In genomic region chr1:63651110-63651776, GRCh38 we compare ENCODE assay signal across 10 cellular contexts.
DNase-seq lines count a peak whose midpoint lies in the region; ATAC-seq lines count a peak whose summit lies in the region.
"Had no signal": no experiment of that assay in that cellular context is flagged by ENCODE, and none has a peak within 500 bp of the region (broad histone marks: within the 10 kb centered on the region; RNA-seq: fewer than 3 reads in every experiment).

No MANE protein-coding gene starts in this region.

- H3K4me3 ChIP-seq in effector memory CD4-positive, alpha-beta T cell (ENCODE audit: insufficient read depth, low read depth, low read length, poor library complexity, severe bottlenecking), result no peak overlapping the region

- peak; percentile 61 to 68 for ATAC-seq in activated CD4-positive, CD25-positive, alpha-beta regulatory T cell treated with anti-CD3 and anti-CD28 coated beads, Interleukin-2, amount 50 U/mL, for 24 hours
- ATAC-seq in HG03045 (IDR thresholded peaks at IDR 0.05; ENCODE audit: unreplicated experiment), result no peak

- no peaks in the 10 kb centered on the region for H3K9me3 ChIP-seq in effector memory CD4-positive, alpha-beta T cell (ENCODE audit: control insufficient read depth, low read length)

- peak overlapping the region; percentile 38 for H3K27ac ChIP-seq in effector memory CD4-positive, alpha-beta T cell (ENCODE audit: insufficient read depth, low read length, poor library complexity, severe bottlenecking)
- H3K27ac ChIP-seq: 22Rv1, KMS-11 had no signal

- H3K27me3 ChIP-seq in effector memory CD4-positive, alpha-beta T cell (replicated peaks; ENCODE audit: control insufficient read depth, insufficient read depth, low read length, poor library complexity, severe bottlenecking), result no peaks in the 10 kb centered on the region

- H3K4me1 ChIP-seq in effector memory CD4-positive, alpha-beta T cell (ENCODE audit: control insufficient read depth, insufficient read depth, low read length, poor library complexity, severe bottlenecking), result peaks cover 24% of the 10 kb centered on the region

- no peak for DNase-seq in activated CD4-positive, CD25-positive, alpha-beta regulatory T cell treated with anti-CD3 and anti-CD28 coated beads, Interleukin-2, amount 50 U/mL, for 72 hours
- DNase-seq in activated T-cell treated with anti-CD3 and anti-CD28 coated beads for 48 hours (ENCODE audit: low read depth) (peak; percentile 15), NCI-H1694 (lab: John Stamatoyannopoulos, UW) (no peak), GF-D8 (lab: John Stamatoyannopoulos, UW) (no peak)
- peak in 2 of 3 donors; percentile 8 to 10 for DNase-seq in effector memory CD4-positive, alpha-beta T cell
- DNase-seq in stimulated activated CD4-positive, alpha-beta T cell treated with anti-CD3 and anti-CD28 coated beads, Interleukin-4, amount 100 ng/mL, for 1 hour, result peak; percentile 8

- peaks cover 5% of the 10 kb centered on the region for H3K36me3 ChIP-seq in effector memory CD4-positive, alpha-beta T cell (ENCODE audit: control insufficient read depth, insufficient read depth, low read length)

Comparison
In these comparisons a context has a peak if more than half of its experiments do, and no peak if none do; other contexts are left out.
1. DNase-seq: peak in activated T-cell treated with anti-CD3 and anti-CD28 coated beads for 48 hours (single experiment), effector memory CD4-positive, alpha-beta T cell (2 of 3) and stimulated activated CD4-positive, alpha-beta T cell treated with anti-CD3 and anti-CD28 coated beads, Interleukin-4, amount 100 ng/mL, for 1 hour (single experiment); none in activated CD4-positive, CD25-positive, alpha-beta regulatory T cell treated with anti-CD3 and anti-CD28 coated beads, Interleukin-2, amount 50 U/mL, for 72 hours (single experiment), NCI-H1694 (single experiment) and GF-D8 (single experiment).